11 cellular contexts compared by ENCODE assay signal in the genomic region with DNA sequence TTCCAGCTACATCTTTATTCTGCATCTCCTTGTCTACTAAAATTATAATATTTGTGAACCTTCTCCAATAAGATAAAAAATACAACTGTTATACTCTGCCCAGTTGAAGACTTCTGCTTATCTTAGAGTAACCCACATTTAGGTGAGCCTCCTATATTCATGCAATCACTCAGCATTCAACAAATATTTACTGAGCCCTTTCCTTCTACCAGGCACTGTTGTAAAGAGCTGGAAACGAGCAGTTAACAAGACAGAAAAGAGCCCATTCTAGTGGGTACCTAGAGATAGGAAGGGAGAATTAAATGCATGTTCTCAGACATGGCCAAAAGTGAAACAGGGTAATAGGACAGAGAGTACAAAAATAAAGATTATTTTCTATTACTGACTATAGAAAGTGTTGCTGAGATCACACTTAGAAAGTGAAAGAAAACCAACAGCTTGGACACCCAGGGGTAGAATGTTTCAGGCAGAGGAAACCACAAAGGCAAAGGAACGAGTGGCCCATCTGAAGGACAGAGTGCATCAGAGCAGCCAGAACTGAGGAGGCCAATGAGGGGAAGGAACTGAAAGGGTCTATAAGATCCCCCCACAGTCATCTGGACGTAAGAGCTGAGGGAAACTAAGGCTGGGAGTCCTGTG. TPM values are rescaled to one million over a fixed set of nuclear protein-coding genes. Genes with fewer than 3 reads are reported as not detected.
A peak's percentile ranks its signal among the peaks of the same experiment; 100 is the strongest.
DNase-seq lines count a peak whose midpoint lies in the region; ATAC-seq, FAIRE-seq and TF ChIP-seq lines count a peak whose summit lies in the region.
"Had no signal": no experiment of that assay in that cellular context is flagged by ENCODE, and none has a peak within 500 bp of the region (broad histone marks: within the 10 kb centered on the region; RNA-seq: fewer than 3 reads in every experiment).

No MANE protein-coding gene starts in this region.

- no peak overlapping the region for H3K27ac ChIP-seq in OCI-LY3 (ENCODE audit: low read length)
- no peak overlapping the region for H3K27ac ChIP-seq in tibial artery
- H3K27ac ChIP-seq in coronary artery: no peak overlapping the region
- H3K27ac ChIP-seq: uterus had no signal

- no peak overlapping the region for H2AFZ ChIP-seq in OCI-LY3 (ENCODE audit: low read depth, low read length)

- TF ChIP-seq CTCF in OCI-LY3 (IDR thresholded peaks at IDR 0.05; ENCODE audit: low read depth, low read length) (no peak), tibial artery (IDR thresholded peaks at IDR 0.05) (no peak), coronary artery (IDR thresholded peaks at IDR 0.05) (no peak)

- TF ChIP-seq POLR2A in GM12891 (IDR thresholded peaks at IDR 0.05; ENCODE audit: low read depth, low read length): no peak

- H4K20me1 ChIP-seq in OCI-LY3 (ENCODE audit: insufficient read depth, low read length): no peaks in the 10 kb centered on the region

- H3K36me3 ChIP-seq in OCI-LY3 (replicated peaks; ENCODE audit: low read depth, low read length): no peaks in the 10 kb centered on the region
- no peaks in the 10 kb centered on the region for H3K36me3 ChIP-seq in tibial artery
- H3K36me3 ChIP-seq: uterus had no signal

- no peaks in the 10 kb centered on the region for H3K9me3 ChIP-seq in OCI-LY3 (ENCODE audit: insufficient read depth, low read length)
- H3K9me3 ChIP-seq in tibial artery: no peaks in the 10 kb centered on the region
- H3K9me3 ChIP-seq: uterus had no signal

- peak; percentile 40 for FAIRE-seq in GM12891 (lab: Jason Lieb, UNC)

- peak; percentile 92 for ATAC-seq in GM19397 (IDR thresholded peaks at IDR 0.05; ENCODE audit: unreplicated experiment)
- peak; percentile 90 for ATAC-seq in HG02981 (IDR thresholded peaks at IDR 0.05; ENCODE audit: unreplicated experiment)
- ATAC-seq: WTC11 had no signal

- H3K4me1 ChIP-seq in OCI-LY3 (ENCODE audit: low read length) (no peaks in the 10 kb centered on the region), tibial artery (peaks cover 0 to 4% (median 0%) of the 10 kb centered on the region in 4 donors)
- H3K4me1 ChIP-seq: uterus had no signal

- DNase-seq in GM12891 (ENCODE audit: insufficient read length, low spot score) (peak; percentile 26), dermis blood vessel endothelial cell (no peak), H4 (ENCODE audit: low spot score) (no peak), tibial artery (no peak), coronary artery (ENCODE audit: low spot score) (no peak)
- DNase-seq: anterior cingulate cortex, uterus had no signal

- H3K27me3 ChIP-seq in OCI-LY3 (ENCODE audit: low read depth, low read length) (no peaks in the 10 kb centered on the region), tibial artery (no peaks in the 10 kb centered on the region)
- H3K27me3 ChIP-seq: uterus had no signal

- H3K9ac ChIP-seq in OCI-LY3 (ENCODE audit: low read length): no peak overlapping the region

- H3K4me2 ChIP-seq in OCI-LY3 (ENCODE audit: low read length): peak overlapping the region; percentile 11; the same call in 1 of the 2 replicates

- H3K4me3 ChIP-seq in OCI-LY3 (ENCODE audit: low read length) (no peak overlapping the region), tibial artery (no peak overlapping the region), coronary artery (no peak overlapping the region)
- H3K4me3 ChIP-seq: uterus had no signal

- H3K79me2 ChIP-seq in OCI-LY3 (ENCODE audit: low read length): no peaks in the 10 kb centered on the region

- intact Hi-C loops in tibial artery (cut with DNase I; ENCODE audit: low total_unique reads): no loop called here

TF ChIP-seq in GM12891, 5 proteins besides CTCF, POLR2A, EP300 and RAD21:
- TF ChIP-seq SPI1 (IDR thresholded peaks at IDR 0.05; ENCODE audit: low read depth, low read length): no peak
- no peak for TF ChIP-seq TAF1 (IDR thresholded peaks at IDR 0.05; ENCODE audit: low read depth, low read length)
- no peak for TF ChIP-seq POU2F2 (IDR thresholded peaks at IDR 0.05; ENCODE audit: low read depth, low read length)
- TF ChIP-seq POLR2AphosphoS5 (IDR thresholded peaks at IDR 0.05; ENCODE audit: low read depth, low read length): no peak
- TF ChIP-seq PAX5 (IDR thresholded peaks at IDR 0.05; ENCODE audit: insufficient read depth, low read length, severe bottlenecking): no peak

RNA-seq across cellular contexts. Expression of a gene that starts 50.8 kb away (rescaled TPM):
- polyA plus RNA-seq in GM12891 (2012; ENCODE audit: low read depth, missing spikeins): not detected
- total RNA-seq in dermis blood vessel endothelial cell: not detected in 2 replicates
- not detected in 2 replicates for total RNA-seq in H4 (2014; rRNA removed; shearing (Covaris generic))
- total RNA-seq: uterus, WTC11 had no signal
